In genomic region chr6:186221-186965, GRCh38 we compare ENCODE assay signal across 1 cellular context.
TF ChIP-seq lines count a peak whose summit lies in the region.

No MANE protein-coding gene starts in this region.

TF ChIP-seq in H1, 55 proteins besides CTCF, POLR2A, EP300 and RAD21 (continued from another document):
- TF ChIP-seq CHD7 (IDR thresholded peaks at IDR 0.05; ENCODE audit: insufficient replicate concordance, low read length), result no peak
- no peak for TF ChIP-seq MAFK (IDR thresholded peaks at IDR 0.05; ENCODE audit: low read depth, low read length)
- TF ChIP-seq PHF8 (conservative IDR thresholded peaks at IDR 0.05; ENCODE audit: low read depth, low read length), result no peak
- no peak for TF ChIP-seq CHD1 (IDR thresholded peaks at IDR 0.05; ENCODE audit: low read depth, low read length)
- TF ChIP-seq SIX5 (IDR thresholded peaks at IDR 0.05; ENCODE audit: low read depth, low read length), result no peak
- TF ChIP-seq BCL11A (IDR thresholded peaks at IDR 0.05; ENCODE audit: low read depth in 2 of 2, low read length in 2 of 2), result no peak
- no peak for TF ChIP-seq ATF3 (IDR thresholded peaks at IDR 0.05; ENCODE audit: insufficient read depth, low read depth, low read length)
